In the genomic region with DNA sequence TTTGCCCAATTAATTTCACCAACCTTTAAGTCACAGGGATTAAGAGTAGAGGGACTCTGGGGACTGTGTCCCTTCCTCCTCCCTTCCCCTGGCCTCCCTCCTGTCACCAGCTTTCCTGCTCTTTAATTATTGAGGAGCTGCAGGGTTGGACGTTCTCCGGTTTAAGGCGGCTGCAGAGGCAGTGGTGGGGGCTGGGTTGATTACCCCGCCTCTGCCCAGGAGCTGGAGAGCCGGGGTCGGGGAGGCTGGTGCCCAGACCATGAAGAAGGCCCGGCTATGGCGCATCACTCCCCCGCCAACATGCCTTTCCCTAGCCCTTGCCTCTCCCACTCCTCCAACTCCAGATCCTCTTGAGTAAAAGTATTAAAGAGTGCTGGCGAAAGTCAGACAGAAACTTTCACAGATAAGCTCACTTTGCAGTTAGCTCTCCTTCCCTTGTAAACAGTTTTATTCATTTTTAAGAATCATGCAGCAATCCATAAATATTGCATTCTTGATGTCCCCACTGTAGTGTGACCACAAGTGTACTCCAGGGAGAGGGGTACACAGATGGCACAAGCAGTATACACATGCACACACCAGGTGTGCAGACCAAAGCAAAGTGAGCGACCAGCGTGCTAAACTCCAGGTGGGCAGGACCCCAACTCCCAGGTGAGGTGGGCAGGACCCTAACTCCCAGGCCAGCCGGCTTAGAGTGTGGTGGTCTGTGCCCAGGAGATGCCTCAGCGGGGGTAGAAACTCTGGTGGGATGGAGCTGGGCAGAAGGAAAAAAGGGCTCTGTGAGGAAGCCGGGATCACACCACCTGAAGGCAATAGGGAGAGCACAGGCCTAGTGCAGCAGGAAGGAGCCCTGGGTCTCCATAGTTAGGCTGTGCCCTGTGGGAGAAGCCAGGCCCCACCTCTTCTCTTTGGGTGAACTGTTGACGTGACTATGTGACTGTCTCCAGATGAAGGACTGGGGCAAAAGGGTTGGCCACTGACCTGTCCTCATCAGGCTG, we compare ENCODE assay signal across 1 cellular context.
TF ChIP-seq lines count a peak whose summit lies in the region.

No MANE protein-coding gene starts in this region.

TF ChIP-seq in HEK293, 187 proteins besides CTCF, POLR2A, EP300 and RAD21:
- TF ChIP-seq, protein P1, sequence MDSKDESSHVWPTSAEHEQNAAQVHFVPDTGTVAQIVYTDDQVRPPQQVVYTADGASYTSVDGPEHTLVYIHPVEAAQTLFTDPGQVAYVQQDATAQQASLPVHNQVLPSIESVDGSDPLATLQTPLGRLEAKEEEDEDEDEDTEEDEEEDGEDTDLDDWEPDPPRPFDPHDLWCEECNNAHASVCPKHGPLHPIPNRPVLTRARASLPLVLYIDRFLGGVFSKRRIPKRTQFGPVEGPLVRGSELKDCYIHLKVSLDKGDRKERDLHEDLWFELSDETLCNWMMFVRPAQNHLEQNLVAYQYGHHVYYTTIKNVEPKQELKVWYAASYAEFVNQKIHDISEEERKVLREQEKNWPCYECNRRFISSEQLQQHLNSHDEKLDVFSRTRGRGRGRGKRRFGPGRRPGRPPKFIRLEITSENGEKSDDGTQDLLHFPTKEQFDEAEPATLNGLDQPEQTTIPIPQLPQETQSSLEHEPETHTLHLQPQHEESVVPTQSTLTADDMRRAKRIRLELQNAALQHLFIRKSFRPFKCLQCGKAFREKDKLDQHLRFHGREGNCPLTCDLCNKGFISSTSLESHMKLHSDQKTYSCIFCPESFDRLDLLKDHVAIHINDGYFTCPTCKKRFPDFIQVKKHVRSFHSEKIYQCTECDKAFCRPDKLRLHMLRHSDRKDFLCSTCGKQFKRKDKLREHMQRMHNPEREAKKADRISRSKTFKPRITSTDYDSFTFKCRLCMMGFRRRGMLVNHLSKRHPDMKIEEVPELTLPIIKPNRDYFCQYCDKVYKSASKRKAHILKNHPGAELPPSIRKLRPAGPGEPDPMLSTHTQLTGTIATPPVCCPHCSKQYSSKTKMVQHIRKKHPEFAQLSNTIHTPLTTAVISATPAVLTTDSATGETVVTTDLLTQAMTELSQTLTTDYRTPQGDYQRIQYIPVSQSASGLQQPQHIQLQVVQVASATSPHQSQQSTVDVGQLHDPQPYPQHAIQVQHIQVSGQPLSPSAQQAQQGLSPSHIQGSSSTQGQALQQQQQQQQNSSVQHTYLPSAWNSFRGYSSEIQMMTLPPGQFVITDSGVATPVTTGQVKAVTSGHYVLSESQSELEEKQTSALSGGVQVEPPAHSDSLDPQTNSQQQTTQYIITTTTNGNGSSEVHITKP (tag by site-specific recombination; IDR thresholded peaks at IDR 0.05) = peak; percentile 79
- TF ChIP-seq ZNF514 (tag by site-specific recombination; IDR thresholded peaks at IDR 0.05) = no peak
- TF ChIP-seq KLF8 (tag by site-specific recombination; IDR thresholded peaks at IDR 0.05) = no peak
- 0 out of 2 replicates have a peak, but pooled peaks have one; percentile 15 for TF ChIP-seq WT1 (tag by site-specific recombination; IDR thresholded peaks at IDR 0.05)
- TF ChIP-seq PRDM1 (tag by site-specific recombination; IDR thresholded peaks at IDR 0.05) = peak; percentile 93
- TF ChIP-seq ZSCAN16 (tag by site-specific recombination; IDR thresholded peaks at IDR 0.05) = no peak
- TF ChIP-seq EGR2 (tag by site-specific recombination; IDR thresholded peaks at IDR 0.05; ENCODE audit: low read depth) = peak; percentile 68
- peak; percentile 80 for TF ChIP-seq ZFHX2 (tag by site-specific recombination; conservative IDR thresholded peaks at IDR 0.05)
- no peak for TF ChIP-seq ZNF174 (tag by site-specific recombination; IDR thresholded peaks at IDR 0.05)
